ENCODE assay signal across 8 cellular contexts in genomic region chr22:28817919-28818859, GRCh38. TPM values are rescaled to one million over a fixed set of nuclear protein-coding genes. Genes with fewer than 3 reads are reported as not detected.
DNase-seq lines count a peak whose midpoint lies in the region; ATAC-seq and TF ChIP-seq lines count a peak whose summit lies in the region.

No MANE protein-coding gene starts in this region.

- no peaks in the 10 kb centered on the region for H3K79me2 ChIP-seq in GM23338 (replicated peaks; ENCODE audit: insufficient read depth)

- peaks cover 13% of the 10 kb centered on the region for H3K27me3 Mint-ChIP-seq in GM23338 (ENCODE audit: insufficient read depth, low read depth, poor library complexity)

- H3K4me1 ChIP-seq in GM23338 (ENCODE audit: insufficient read depth) (no peaks in the 10 kb centered on the region; the same call in none of the 2 replicates), cardiac muscle cell (ENCODE audit: low read depth) (peaks cover 19% of the 10 kb centered on the region), gastrocnemius medialis (peaks cover 14 to 18% of the 10 kb centered on the region in 2 donors)

- no peaks in the 10 kb centered on the region for H3K9me3 Mint-ChIP-seq in GM23338

- no peaks in the 10 kb centered on the region for H3K9me2 ChIP-seq in GM23338 (ENCODE audit: insufficient read depth)

- peaks cover 14% of the 10 kb centered on the region for H3K4me1 Mint-ChIP-seq in GM23338

- H3K36me3 ChIP-seq in GM23338 (ENCODE audit: insufficient read depth) (no peaks in the 10 kb centered on the region), cardiac muscle cell (no peaks in the 10 kb centered on the region), gastrocnemius medialis (no peaks in the 10 kb centered on the region)

- H2AFZ ChIP-seq in GM23338 = no peak overlapping the region

- DNase-seq in GM23338 (ENCODE audit: low spot score) = peak; percentile 20
- peak; percentile 12 for DNase-seq in NCI-H774 (lab: John Stamatoyannopoulos, UW)
- DNase-seq in cardiac muscle cell (ENCODE audit: low read depth in 1 of 2, low spot score in 1 of 2) = peak in 1 of 2 donors; percentile 73
- no peak for DNase-seq in gastrocnemius medialis
- DNase-seq in ecto neural progenitor cell (ENCODE audit: low spot score) = no peak
- DNase-seq in activated CD4-positive, alpha-beta T cell treated with anti-CD3 and anti-CD28 coated beads for 4 hours = no peak

- no peaks in the 10 kb centered on the region for H4K20me1 ChIP-seq in GM23338 (replicated peaks; ENCODE audit: insufficient read depth)

- no peaks in the 10 kb centered on the region for H3F3A ChIP-seq in GM23338 (replicated peaks; ENCODE audit: low read depth)

- peak overlapping the region; percentile 46; the same call in 1 of the 2 replicates for H3K27ac ChIP-seq in GM23338 (ENCODE audit: low read depth)
- peak overlapping the region; percentile 96 for H3K27ac ChIP-seq in cardiac muscle cell
- H3K27ac ChIP-seq in gastrocnemius medialis = peak overlapping the region; percentile 6 to 65 (median 53)

- ATAC-seq in GM23338 = no peak; the same call in 2 of the 3 replicates
- ATAC-seq in gastrocnemius medialis = peak in 1 of 2 donors; percentile 46
- ATAC-seq in HG02571 (IDR thresholded peaks at IDR 0.05; ENCODE audit: unreplicated experiment) = no peak
- no peak for ATAC-seq in GM21447 (IDR thresholded peaks at IDR 0.05; ENCODE audit: unreplicated experiment)

- peak overlapping the region; percentile 73; the same call in 1 of the 2 replicates for H3K27ac Mint-ChIP-seq in GM23338

- in situ Hi-C loops in gastrocnemius medialis (cut with MboI; ENCODE audit: low sequenced_read_pairs in 4 of 4) = no loop called here

- no peak for TF ChIP-seq POLR2A in gastrocnemius medialis (IDR thresholded peaks at IDR 0.05)

- no peaks in the 10 kb centered on the region for H3K36me3 Mint-ChIP-seq in GM23338 (ENCODE audit: low read depth)

- no peaks in the 10 kb centered on the region for H3K9me3 ChIP-seq in cardiac muscle cell (ENCODE audit: low read depth)
- H3K9me3 ChIP-seq in gastrocnemius medialis = no peaks in the 10 kb centered on the region

- no peak overlapping the region for H3K4me3 ChIP-seq in GM23338
- H3K4me3 ChIP-seq in cardiac muscle cell = no peak overlapping the region
- no peak overlapping the region for H3K4me3 ChIP-seq in gastrocnemius medialis

- H3K27me3 ChIP-seq in GM23338 (ENCODE audit: insufficient read depth) = no peaks in the 10 kb centered on the region
- H3K27me3 ChIP-seq in cardiac muscle cell = no peaks in the 10 kb centered on the region
- no peaks in the 10 kb centered on the region for H3K27me3 ChIP-seq in gastrocnemius medialis

- H3K4me3 Mint-ChIP-seq in GM23338 = no peak overlapping the region

- intact Hi-C loops in gastrocnemius medialis (cut with DNase I; ENCODE audit: low total_unique reads) = no loop called here

- TF ChIP-seq CTCF in GM23338 (conservative IDR thresholded peaks at IDR 0.05; ENCODE audit: low read depth in 2 of 2) (no peak), cardiac muscle cell (IDR thresholded peaks at IDR 0.05; ENCODE audit: low read depth, low read length) (no peak), gastrocnemius medialis (IDR thresholded peaks at IDR 0.05 in 4 of 5, conservative IDR thresholded peaks at IDR 0.05 in 1 of 5) (no peak)

- H3K4me2 ChIP-seq in GM23338 = no peak overlapping the region

TF ChIP-seq in GM23338, 12 proteins besides CTCF, POLR2A, EP300 and RAD21 (continues in another document):
- TF ChIP-seq POLR2AphosphoS5 (IDR thresholded peaks at IDR 0.05; ENCODE audit: low read depth) (no peak), NANOG (IDR thresholded peaks at IDR 0.05; ENCODE audit: borderline replicate concordance) (no peak), EZH2 (IDR thresholded peaks at IDR 0.05; ENCODE audit: low read depth, unreplicated experiment) (no peak), STAT1 (IDR thresholded peaks at IDR 0.05; ENCODE audit: unreplicated experiment) (no peak), CREB1 (CRISPR knock-in tag; IDR thresholded peaks at IDR 0.05; ENCODE audit: low read depth) (no peak), JUNB (IDR thresholded peaks at IDR 0.05; ENCODE audit: unreplicated experiment) (no peak), ZNF114 (CRISPR knock-in tag; IDR thresholded peaks at IDR 0.05) (no peak), ZNF331 (CRISPR knock-in tag; IDR thresholded peaks at IDR 0.05; ENCODE audit: low read depth) (no peak), REST (IDR thresholded peaks at IDR 0.05; ENCODE audit: unreplicated experiment) (no peak), ETS1 (IDR thresholded peaks at IDR 0.05) (no peak), EZH2phosphoT487 (IDR thresholded peaks at IDR 0.05; ENCODE audit: unreplicated experiment) (no peak)

RNA-seq across cellular contexts. Expression of gene XBP1, which starts 17.8 kb away (rescaled TPM):
- 163 and 195 TPM in 2 replicates for total RNA-seq in GM23338 (2014; rRNA removed; shearing (Covaris generic))
- polyA plus RNA-seq in GM23338 (2016; fragmentation: Nextera tagmentation; extraction: Ambion mirVana) (90.0 and 95.1 TPM in 2 replicates), cardiac muscle cell (115 and 179 TPM in 2 replicates)
- total RNA-seq in cardiac muscle cell (96.8 and 174 TPM in 2 replicates), gastrocnemius medialis (100 to 1,000 TPM in 3 of 4 donors, 10 to 100 TPM in 1; 66.0 to 403 (median 115) TPM)

RNA-seq across cellular contexts. Expression of gene CCDC117, which starts 45.7 kb away (rescaled TPM):
- total RNA-seq in GM23338 (2014; rRNA removed; shearing (Covaris generic)) = 54.1 and 59.5 TPM in 2 replicates
- polyA plus RNA-seq in GM23338 (2016; fragmentation: Nextera tagmentation; extraction: Ambion mirVana) = 23.9 and 24.0 TPM in 2 replicates
- total RNA-seq in cardiac muscle cell = 29.0 and 37.9 TPM in 2 replicates
- polyA plus RNA-seq in cardiac muscle cell = 29.1 and 35.8 TPM in 2 replicates
- 10 to 100 TPM; 23.2 to 40.1 (median 30.5) TPM for total RNA-seq in gastrocnemius medialis

Comparison
In these comparisons a context has a peak if more than half of its experiments do, and no peak if none do; other contexts are left out.
1. DNase-seq: peak in GM23338 (single experiment) and NCI-H774 (single experiment); none in gastrocnemius medialis (0 of 2), ecto neural progenitor cell (single experiment) and activated CD4-positive, alpha-beta T cell treated with anti-CD3 and anti-CD28 coated beads for 4 hours (0 of 2).
2. H3K27ac ChIP-seq: peak in every context shown above with its lines; median percentile 96 in cardiac muscle cell; 53 in gastrocnemius medialis; 46 in GM23338.